ENCODE assay signal across 8 cellular contexts in genomic region chr12:108832730-108833354, GRCh38. TPM values are rescaled to one million over a fixed set of nuclear protein-coding genes. Genes with fewer than 3 reads are reported as not detected.
DNase-seq lines count a peak whose midpoint lies in the region; ATAC-seq and TF ChIP-seq lines count a peak whose summit lies in the region.

No MANE protein-coding gene starts in this region.

- no peak overlapping the region for H3K4me3 ChIP-seq in choroid plexus epithelial cell (ENCODE audit: low read depth, low read length)
- no peak overlapping the region for H3K4me3 ChIP-seq in lower lobe of right lung
- peak overlapping the region; percentile 15 to 26 for H3K4me3 ChIP-seq in tibial artery

- H3K9me3 ChIP-seq in lower lobe of right lung (no peaks in the 10 kb centered on the region), tibial artery (no peaks in the 10 kb centered on the region)

- peak overlapping the region; percentile 85 for H3K27ac ChIP-seq in lower lobe of right lung
- H3K27ac ChIP-seq in tibial artery = peak overlapping the region; percentile 51 to 65

- TF ChIP-seq CTCF in choroid plexus epithelial cell (conservative IDR thresholded peaks at IDR 0.05; ENCODE audit: low read depth, low read length) = peak; percentile 9
- no peak for TF ChIP-seq CTCF in lower lobe of right lung (IDR thresholded peaks at IDR 0.05)
- TF ChIP-seq CTCF in tibial artery (IDR thresholded peaks at IDR 0.05) = peak in 1 of 2 experiments; percentile 10

- ATAC-seq in lower lobe of right lung (peak; percentile 83 to 86), GM21723 (IDR thresholded peaks at IDR 0.05; ENCODE audit: unreplicated experiment) (no peak), HG03095 (IDR thresholded peaks at IDR 0.05; ENCODE audit: unreplicated experiment) (no peak)

- no peak; the same call in 1 of the 2 replicates for TF ChIP-seq RAD21 in Ishikawa (IDR thresholded peaks at IDR 0.05; ENCODE audit: low read depth)

- TF ChIP-seq EP300 in Ishikawa (IDR thresholded peaks at IDR 0.05; ENCODE audit: borderline replicate concordance) = peak; percentile 80

- H3K4me1 ChIP-seq in lower lobe of right lung = peaks cover 80% of the 10 kb centered on the region
- peaks cover 0 to 88% (median 56%) of the 10 kb centered on the region in 4 donors for H3K4me1 ChIP-seq in tibial artery

- H3K36me3 ChIP-seq in lower lobe of right lung = peaks cover 50% of the 10 kb centered on the region
- H3K36me3 ChIP-seq in tibial artery = peaks cover 0 to 21% (median 15%) of the 10 kb centered on the region in 3 donors

- intact Hi-C loops in lower lobe of right lung (cut with DNase I) (no loop called here), tibial artery (cut with DNase I; ENCODE audit: low total_unique reads) (no loop called here)

- H3K27me3 ChIP-seq in lower lobe of right lung (ENCODE audit: low read depth) (no peaks in the 10 kb centered on the region), tibial artery (no peaks in the 10 kb centered on the region)

- DNase-seq in choroid plexus epithelial cell (ENCODE audit: low read depth) (peak; percentile 96), lower lobe of right lung (peak; percentile 36), tibial artery (no peak), activated T-cell treated with anti-CD3 and anti-CD28 coated beads for 4 hours (no peak), mucosa of gallbladder (ENCODE audit: low spot score) (no peak)

TF ChIP-seq in Ishikawa, 13 proteins besides CTCF, POLR2A, EP300 and RAD21:
- no peak for TF ChIP-seq USF1 (IDR thresholded peaks at IDR 0.05)
- no peak for TF ChIP-seq REST (IDR thresholded peaks at IDR 0.05; ENCODE audit: low read depth)
- peak; percentile 92 for TF ChIP-seq TEAD4 (IDR thresholded peaks at IDR 0.05)
- no peak for TF ChIP-seq CREB1 (IDR thresholded peaks at IDR 0.05; ENCODE audit: low read depth)
- no peak for TF ChIP-seq TAF1 (IDR thresholded peaks at IDR 0.05; ENCODE audit: low read depth)
- TF ChIP-seq TCF12 (IDR thresholded peaks at IDR 0.05; ENCODE audit: low read depth) = peak; percentile 58
- no peak for TF ChIP-seq EGR1 (IDR thresholded peaks at IDR 0.05)
- TF ChIP-seq ZBTB7A (IDR thresholded peaks at IDR 0.05; ENCODE audit: low read depth) = no peak
- 0 out of 2 replicates have a peak, but pooled peaks have one; percentile 5 for TF ChIP-seq CEBPB (IDR thresholded peaks at IDR 0.05)
- TF ChIP-seq YY1 (IDR thresholded peaks at IDR 0.05; ENCODE audit: low read depth) = no peak
- TF ChIP-seq FOXM1 (IDR thresholded peaks at IDR 0.05; ENCODE audit: borderline replicate concordance, low read depth) = peak; percentile 75; the same call in 1 of the 2 replicates
- TF ChIP-seq NFIC (IDR thresholded peaks at IDR 0.05) = peak; percentile 80
- no peak for TF ChIP-seq MAX (IDR thresholded peaks at IDR 0.05)

RNA-seq across cellular contexts. Expression of gene SSH1, which starts 24.5 kb away (rescaled TPM):
- total RNA-seq in lower lobe of right lung = 45.6 TPM
- 60.1 TPM for total RNA-seq in mucosa of gallbladder

RNA-seq across cellular contexts. Expression of gene DAO, which starts 47.0 kb away (rescaled TPM):
- total RNA-seq in lower lobe of right lung (not detected), mucosa of gallbladder (not detected)

Comparison
In these comparisons a context has a peak if more than half of its experiments do, and no peak if none do; other contexts are left out.
1. DNase-seq: peak in choroid plexus epithelial cell (single experiment) and lower lobe of right lung (single experiment); none in tibial artery (0 of 2), activated T-cell treated with anti-CD3 and anti-CD28 coated beads for 4 hours (single experiment) and mucosa of gallbladder (single experiment).
2. H3K4me3 ChIP-seq: peak in tibial artery (2 of 2); none in choroid plexus epithelial cell (single experiment) and lower lobe of right lung (single experiment).
3. ATAC-seq: peak in lower lobe of right lung (2 of 2); none in GM21723 (single experiment) and HG03095 (single experiment).